In genomic region chr17:56475121-56475520, GRCh38 we compare ENCODE assay signal across 20 cellular contexts.
DNase-seq lines count a peak whose midpoint lies in the region; ATAC-seq, FAIRE-seq and TF ChIP-seq lines count a peak whose summit lies in the region.
"Had no signal": no experiment of that assay in that cellular context is flagged by ENCODE, and none has a peak within 500 bp of the region (broad histone marks: within the 10 kb centered on the region; RNA-seq: fewer than 3 reads in every experiment).

No MANE protein-coding gene starts in this region.

- H3K4me1 ChIP-seq in GM12878 (ENCODE audit: control insufficient read depth, insufficient read depth, low read length) = no peaks in the 10 kb centered on the region
- H3K4me1 ChIP-seq in thoracic aorta (ENCODE audit: control insufficient read depth in 1 of 2, low read depth in 2 of 2) = no peaks in the 10 kb centered on the region
- H3K4me1 ChIP-seq: BLaER1 treated with 17β-estradiol and CSF1 and Interleukin-3, amounts not matched to agents 10 nM and 100 nM; Caco-2 had no signal

- peak; percentile 11 for DNase-seq in OCI-M1 (lab: John Stamatoyannopoulos, UW)
- no peak for DNase-seq in GM12878 (ENCODE audit: low read depth, low spot score)
- DNase-seq in thoracic aorta (ENCODE audit: low spot score) = no peak
- no peak for DNase-seq in activated naive CD4-positive, alpha-beta T cell treated with anti-CD3 and anti-CD28 coated beads, Interleukin-2, amount 50 U/mL, for 72 hours (ENCODE audit: low spot score in 2 of 2)
- DNase-seq: 8988T; AML-193; Caco-2; Calu3; CD4-positive, alpha-beta T cell; CD8-positive, alpha-beta T cell; DMS79 treated with DMSO at 0.1 percent for 48 hours; GF-D8 had no signal

- FAIRE-seq in GM12878 (lab: Jason Lieb, UNC) = no peak
- FAIRE-seq: A204.1, D721Med, G401.6, GM18507 had no signal

- H3K27ac ChIP-seq in GM12878 (ENCODE audit: control insufficient read depth, insufficient read depth) (no peak overlapping the region), thoracic aorta (no peak overlapping the region)
- H3K27ac ChIP-seq: BLaER1 treated with 17β-estradiol and CSF1 and Interleukin-3, amounts not matched to agents 10 nM and 100 nM; C4-2B had no signal

- no peaks in the 10 kb centered on the region; the same call in 2 of the 3 replicates for H3K9me3 ChIP-seq in GM12878 (replicated peaks; ENCODE audit: control insufficient read depth, insufficient read depth, low read length)
- H3K9me3 ChIP-seq in thoracic aorta = no peaks in the 10 kb centered on the region

- peaks cover 5% of the 10 kb centered on the region in 2 donors for H3K36me3 Mint-ChIP-seq in activated naive CD4-positive, alpha-beta T cell treated with anti-CD3 and anti-CD28 coated beads, Interleukin-2, amount 50 U/mL, for 72 hours
- H3K36me3 Mint-ChIP-seq: CD8-positive, alpha-beta T cell had no signal

- H3K9ac ChIP-seq in GM12878 (ENCODE audit: control insufficient read depth, insufficient read depth, low read length) = no peak overlapping the region
- H3K9ac ChIP-seq: BLaER1 treated with 17β-estradiol and CSF1 and Interleukin-3, amounts not matched to agents 10 nM and 100 nM had no signal

- CTCF ChIA-PET in GM12878 (lab: Yijun Ruan, JAX) = no interaction called here

- no peaks in the 10 kb centered on the region for H3K79me2 ChIP-seq in GM12878 (ENCODE audit: control insufficient read depth, insufficient read depth, low read length)

- H4K20me1 ChIP-seq in GM12878 (ENCODE audit: control insufficient read depth, insufficient read depth) = no peaks in the 10 kb centered on the region
- H4K20me1 ChIP-seq: BLaER1 treated with 17β-estradiol and CSF1 and Interleukin-3, amounts not matched to agents 10 nM and 100 nM had no signal

- intact Hi-C loops in GM12878 (cut with micrococcal nuclease; ENCODE audit: unreplicated experiment) = loop anchor here (5.0 kb wide), 1 partner anchor 348 kb away; no protein-coding TSS in a partner anchor

- no peak overlapping the region for H3K4me2 ChIP-seq in GM12878 (ENCODE audit: control insufficient read depth, insufficient read depth)
- H3K4me2 ChIP-seq: BLaER1 treated with 17β-estradiol and CSF1 and Interleukin-3, amounts not matched to agents 10 nM and 100 nM had no signal

- no peak overlapping the region for H3K4me3 ChIP-seq in GM12878
- no peak overlapping the region for H3K4me3 ChIP-seq in thoracic aorta
- H3K4me3 ChIP-seq: BLaER1 treated with 17β-estradiol and CSF1 and Interleukin-3, amounts not matched to agents 10 nM and 100 nM had no signal

- H3K9me3 Mint-ChIP-seq in activated naive CD4-positive, alpha-beta T cell treated with anti-CD3 and anti-CD28 coated beads, Interleukin-2, amount 50 U/mL, for 72 hours = peaks cover 16 to 19% of the 10 kb centered on the region in 2 donors

- H3K27me3 ChIP-seq in GM12878 (replicated peaks in 1 of 2; ENCODE audit: control insufficient read depth in 2 of 2, insufficient read depth in 2 of 2, low read length in 1 of 2) = no peaks in the 10 kb centered on the region; a peak in 1 of 4 replicates
- H3K27me3 ChIP-seq in thoracic aorta (replicated peaks; ENCODE audit: insufficient read depth) = no peaks in the 10 kb centered on the region
- H3K27me3 ChIP-seq: BLaER1 treated with 17β-estradiol and CSF1 and Interleukin-3, amounts not matched to agents 10 nM and 100 nM had no signal

- TF ChIP-seq POLR2A in GM12878 (IDR thresholded peaks at IDR 0.05; ENCODE audit: low read depth, low read length) = no peak

- TF ChIP-seq EP300 in GM12878 (IDR thresholded peaks at IDR 0.05; ENCODE audit: borderline replicate concordance in 1 of 2, control insufficient read depth in 1 of 2, low read depth in 2 of 2, low read length in 2 of 2) = no peak

- BruUV-seq in GM12878 (replicated peaks; lab: Mats Ljungman, UMichigan) = no TSS peak

- in situ Hi-C loops in GM12878 (cut with MboI) = no loop called here

- TF ChIP-seq RAD21 in GM12878 (IDR thresholded peaks at IDR 0.05; ENCODE audit: insufficient read depth, low read depth, low read length) = no peak

- WGBS in GM12878 (ENCODE audit: insufficient coverage, insufficient replicate concordance, low lambda C conversion rate, missing lambda C conversion rate) = 47% methylated on average over 1 of the region's 1 CpG

- POLR2A ChIA-PET in GM12878 (lab: Charles Lee) = no interaction called here

- H3K27ac Mint-ChIP-seq in activated naive CD4-positive, alpha-beta T cell treated with anti-CD3 and anti-CD28 coated beads, Interleukin-2, amount 50 U/mL, for 72 hours = no peak overlapping the region
- H3K27ac Mint-ChIP-seq: B cell; CD8-positive, alpha-beta T cell had no signal

- no peak for ATAC-seq in GM12878
- ATAC-seq in thoracic aorta (ENCODE audit: insufficient number of reproducible peaks, low FRiP score, low read depth) = peak; percentile 28
- ATAC-seq in activated naive CD4-positive, alpha-beta T cell treated with anti-CD3 and anti-CD28 coated beads, Interleukin-2, amount 50 U/mL, for 72 hours = no peak
- no peak for ATAC-seq in HG02798 (IDR thresholded peaks at IDR 0.05; ENCODE audit: poor library complexity, unreplicated experiment)
- ATAC-seq: CD8-positive, alpha-beta T cell had no signal

- SMC1A ChIA-PET in GM12878 (lab: Charles Lee; ENCODE audit: uncharacterized antibody, unreplicated experiment) = no interaction called here

- RAD21 ChIA-PET in GM12878 (lab: Charles Lee; ENCODE audit: unreplicated experiment) = no interaction called here

- H3K36me3 ChIP-seq in GM12878 (ENCODE audit: control insufficient read depth in 2 of 2, insufficient read depth in 2 of 2, low read length in 1 of 2) (no peaks in the 10 kb centered on the region), thoracic aorta (no peaks in the 10 kb centered on the region)
- H3K36me3 ChIP-seq: BLaER1 treated with 17β-estradiol and CSF1 and Interleukin-3, amounts not matched to agents 10 nM and 100 nM had no signal

- no peak overlapping the region for H2AFZ ChIP-seq in GM12878 (ENCODE audit: control insufficient read depth, low read depth, low read length)

- no peak for TF ChIP-seq CTCF in GM12878 (IDR thresholded peaks at IDR 0.05 in 2 of 3, conservative IDR thresholded peaks at IDR 0.05 in 1 of 3; ENCODE audit: control insufficient read depth in 2 of 3, extremely low read depth in 1 of 3, insufficient read depth in 1 of 3, low read depth in 3 of 3, low read length in 3 of 3)
- no peak for TF ChIP-seq CTCF in thoracic aorta (IDR thresholded peaks at IDR 0.05)

TF ChIP-seq in GM12878, 131 proteins besides CTCF, POLR2A, EP300 and RAD21:
- no peak for TF ChIP-seq NR2C1 (IDR thresholded peaks at IDR 0.05)
- no peak for TF ChIP-seq SPI1 (IDR thresholded peaks at IDR 0.05; ENCODE audit: borderline replicate concordance, insufficient read depth, low read depth, low read length)
- no peak for TF ChIP-seq SMAD1 (IDR thresholded peaks at IDR 0.05; ENCODE audit: low read depth, partially characterized antibody)
- TF ChIP-seq STAT1 (conservative IDR thresholded peaks at IDR 0.05) = no peak
- TF ChIP-seq ATF7 (IDR thresholded peaks at IDR 0.05; ENCODE audit: low read depth) = peak; percentile 29; the same call in 1 of the 2 replicates
